In genomic region chr13:80979035-80979641, GRCh38 we compare ENCODE assay signal across 8 cellular contexts.
DNase-seq lines count a peak whose midpoint lies in the region; ATAC-seq and TF ChIP-seq lines count a peak whose summit lies in the region.

No MANE protein-coding gene starts in this region.

- intact Hi-C loops in lower lobe of right lung (cut with DNase I), result no loop called here

- H3K27me3 Mint-ChIP-seq in GM23338 (ENCODE audit: insufficient read depth, low read depth, poor library complexity), result peaks cover 2% of the 10 kb centered on the region
- H3K27me3 Mint-ChIP-seq in stimulated activated memory B cell treated with anti-CD40 and anti-IgM and Interleukin-4, amounts not matched to agents 10 μg/mL and 1 μg/mL and 100 μg/mL, for 72 hours, result no peaks in the 10 kb centered on the region

- H3K27ac Mint-ChIP-seq in GM23338, result no peak overlapping the region
- H3K27ac Mint-ChIP-seq in stimulated activated memory B cell treated with anti-CD40 and anti-IgM and Interleukin-4, amounts not matched to agents 10 μg/mL and 1 μg/mL and 100 μg/mL, for 72 hours, result no peak overlapping the region

- peak; percentile 4 for DNase-seq in stimulated activated CD4-positive, alpha-beta T cell treated with anti-CD3 and anti-CD28 coated beads, Interleukin-1b, Interleukin-23, amount 100 ng/mL, for 48 hours
- no peak for DNase-seq in stimulated activated CD4-positive, alpha-beta T cell treated with anti-CD3 and anti-CD28 coated beads, Interleukin-4, amount 100 ng/mL, for 4 hours
- DNase-seq in GM23338 (ENCODE audit: low spot score) (peak; percentile 78), KG1 (lab: John Stamatoyannopoulos, UW) (peak; percentile 25), RKO (ENCODE audit: low spot score) (peak; percentile 82), dedifferentiated amniotic fluid mesenchymal stem cell (ENCODE audit: extremely low spot score) (peak; percentile 84), lower lobe of right lung (peak; percentile 38)

- H3K4me3 Mint-ChIP-seq in GM23338, result no peak overlapping the region
- H3K4me3 Mint-ChIP-seq in stimulated activated memory B cell treated with anti-CD40 and anti-IgM and Interleukin-4, amounts not matched to agents 10 μg/mL and 1 μg/mL and 100 μg/mL, for 72 hours, result no peak overlapping the region

- no peaks in the 10 kb centered on the region for H3K4me1 ChIP-seq in GM23338 (ENCODE audit: insufficient read depth)
- H3K4me1 ChIP-seq in lower lobe of right lung, result no peaks in the 10 kb centered on the region

- no peak overlapping the region for H3K4me3 ChIP-seq in GM23338
- H3K4me3 ChIP-seq in lower lobe of right lung, result no peak overlapping the region

- no peaks in the 10 kb centered on the region for H3F3A ChIP-seq in GM23338 (replicated peaks; ENCODE audit: low read depth)

- H3K36me3 ChIP-seq in GM23338 (ENCODE audit: insufficient read depth) (no peaks in the 10 kb centered on the region), lower lobe of right lung (no peaks in the 10 kb centered on the region)

- TF ChIP-seq CTCF in GM23338 (conservative IDR thresholded peaks at IDR 0.05; ENCODE audit: low read depth in 2 of 2) (peak; percentile 90 to 96), lower lobe of right lung (IDR thresholded peaks at IDR 0.05) (peak; percentile 80)

- H3K9me2 ChIP-seq in GM23338 (ENCODE audit: insufficient read depth), result no peaks in the 10 kb centered on the region

- H3K27ac ChIP-seq in GM23338 (ENCODE audit: low read depth) (no peak overlapping the region), lower lobe of right lung (no peak overlapping the region)

- no peaks in the 10 kb centered on the region for H3K79me2 ChIP-seq in GM23338 (replicated peaks; ENCODE audit: insufficient read depth)

- peaks cover 8% of the 10 kb centered on the region; the same call in 2 of the 3 replicates for H3K9me3 Mint-ChIP-seq in GM23338
- H3K9me3 Mint-ChIP-seq in stimulated activated memory B cell treated with anti-CD40 and anti-IgM and Interleukin-4, amounts not matched to agents 10 μg/mL and 1 μg/mL and 100 μg/mL, for 72 hours, result peaks cover 7% of the 10 kb centered on the region

- H2AFZ ChIP-seq in GM23338, result no peak overlapping the region

- H3K27me3 ChIP-seq in GM23338 (ENCODE audit: insufficient read depth), result no peaks in the 10 kb centered on the region
- no peaks in the 10 kb centered on the region for H3K27me3 ChIP-seq in lower lobe of right lung (ENCODE audit: low read depth)

- no peak overlapping the region for H3K4me2 ChIP-seq in GM23338

- ATAC-seq in GM23338, result peak; percentile 75
- ATAC-seq in lower lobe of right lung, result peak; percentile 59 to 80
- no peak for ATAC-seq in stimulated activated memory B cell treated with anti-CD40 and anti-IgM and Interleukin-4, amounts not matched to agents 10 μg/mL and 1 μg/mL and 100 μg/mL, for 72 hours

- no peaks in the 10 kb centered on the region for H3K4me1 Mint-ChIP-seq in GM23338
- H3K4me1 Mint-ChIP-seq in stimulated activated memory B cell treated with anti-CD40 and anti-IgM and Interleukin-4, amounts not matched to agents 10 μg/mL and 1 μg/mL and 100 μg/mL, for 72 hours, result no peaks in the 10 kb centered on the region

- H3K36me3 Mint-ChIP-seq in GM23338 (ENCODE audit: low read depth), result no peaks in the 10 kb centered on the region; the same call in 2 of the 3 replicates
- no peaks in the 10 kb centered on the region for H3K36me3 Mint-ChIP-seq in stimulated activated memory B cell treated with anti-CD40 and anti-IgM and Interleukin-4, amounts not matched to agents 10 μg/mL and 1 μg/mL and 100 μg/mL, for 72 hours

- H4K20me1 ChIP-seq in GM23338 (replicated peaks; ENCODE audit: insufficient read depth), result no peaks in the 10 kb centered on the region

- H3K9me3 ChIP-seq in lower lobe of right lung, result no peaks in the 10 kb centered on the region

TF ChIP-seq in GM23338, 12 proteins besides CTCF, POLR2A, EP300 and RAD21 (continues in another document):
- TF ChIP-seq, protein P1, sequence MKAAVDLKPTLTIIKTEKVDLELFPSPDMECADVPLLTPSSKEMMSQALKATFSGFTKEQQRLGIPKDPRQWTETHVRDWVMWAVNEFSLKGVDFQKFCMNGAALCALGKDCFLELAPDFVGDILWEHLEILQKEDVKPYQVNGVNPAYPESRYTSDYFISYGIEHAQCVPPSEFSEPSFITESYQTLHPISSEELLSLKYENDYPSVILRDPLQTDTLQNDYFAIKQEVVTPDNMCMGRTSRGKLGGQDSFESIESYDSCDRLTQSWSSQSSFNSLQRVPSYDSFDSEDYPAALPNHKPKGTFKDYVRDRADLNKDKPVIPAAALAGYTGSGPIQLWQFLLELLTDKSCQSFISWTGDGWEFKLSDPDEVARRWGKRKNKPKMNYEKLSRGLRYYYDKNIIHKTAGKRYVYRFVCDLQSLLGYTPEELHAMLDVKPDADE (IDR thresholded peaks at IDR 0.05), result no peak
- TF ChIP-seq, protein P2, sequence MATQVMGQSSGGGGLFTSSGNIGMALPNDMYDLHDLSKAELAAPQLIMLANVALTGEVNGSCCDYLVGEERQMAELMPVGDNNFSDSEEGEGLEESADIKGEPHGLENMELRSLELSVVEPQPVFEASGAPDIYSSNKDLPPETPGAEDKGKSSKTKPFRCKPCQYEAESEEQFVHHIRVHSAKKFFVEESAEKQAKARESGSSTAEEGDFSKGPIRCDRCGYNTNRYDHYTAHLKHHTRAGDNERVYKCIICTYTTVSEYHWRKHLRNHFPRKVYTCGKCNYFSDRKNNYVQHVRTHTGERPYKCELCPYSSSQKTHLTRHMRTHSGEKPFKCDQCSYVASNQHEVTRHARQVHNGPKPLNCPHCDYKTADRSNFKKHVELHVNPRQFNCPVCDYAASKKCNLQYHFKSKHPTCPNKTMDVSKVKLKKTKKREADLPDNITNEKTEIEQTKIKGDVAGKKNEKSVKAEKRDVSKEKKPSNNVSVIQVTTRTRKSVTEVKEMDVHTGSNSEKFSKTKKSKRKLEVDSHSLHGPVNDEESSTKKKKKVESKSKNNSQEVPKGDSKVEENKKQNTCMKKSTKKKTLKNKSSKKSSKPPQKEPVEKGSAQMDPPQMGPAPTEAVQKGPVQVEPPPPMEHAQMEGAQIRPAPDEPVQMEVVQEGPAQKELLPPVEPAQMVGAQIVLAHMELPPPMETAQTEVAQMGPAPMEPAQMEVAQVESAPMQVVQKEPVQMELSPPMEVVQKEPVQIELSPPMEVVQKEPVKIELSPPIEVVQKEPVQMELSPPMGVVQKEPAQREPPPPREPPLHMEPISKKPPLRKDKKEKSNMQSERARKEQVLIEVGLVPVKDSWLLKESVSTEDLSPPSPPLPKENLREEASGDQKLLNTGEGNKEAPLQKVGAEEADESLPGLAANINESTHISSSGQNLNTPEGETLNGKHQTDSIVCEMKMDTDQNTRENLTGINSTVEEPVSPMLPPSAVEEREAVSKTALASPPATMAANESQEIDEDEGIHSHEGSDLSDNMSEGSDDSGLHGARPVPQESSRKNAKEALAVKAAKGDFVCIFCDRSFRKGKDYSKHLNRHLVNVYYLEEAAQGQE (IDR thresholded peaks at IDR 0.05; ENCODE audit: unreplicated experiment), result no peak
- no peak for TF ChIP-seq ZNF114 (CRISPR knock-in tag; IDR thresholded peaks at IDR 0.05)
- no peak for TF ChIP-seq JUNB (IDR thresholded peaks at IDR 0.05; ENCODE audit: unreplicated experiment)
- TF ChIP-seq POLR2AphosphoS5 (IDR thresholded peaks at IDR 0.05; ENCODE audit: low read depth), result no peak
- no peak for TF ChIP-seq STAT1 (IDR thresholded peaks at IDR 0.05; ENCODE audit: unreplicated experiment)
- no peak for TF ChIP-seq CREB1 (CRISPR knock-in tag; IDR thresholded peaks at IDR 0.05; ENCODE audit: low read depth)
- no peak for TF ChIP-seq EZH2phosphoT487 (IDR thresholded peaks at IDR 0.05; ENCODE audit: unreplicated experiment)
- no peak for TF ChIP-seq ZNF331 (CRISPR knock-in tag; IDR thresholded peaks at IDR 0.05; ENCODE audit: low read depth)
- no peak for TF ChIP-seq NANOG (IDR thresholded peaks at IDR 0.05; ENCODE audit: borderline replicate concordance)
- TF ChIP-seq EZH2 (IDR thresholded peaks at IDR 0.05; ENCODE audit: low read depth, unreplicated experiment), result no peak

Comparison
In these comparisons a context has a peak if more than half of its experiments do, and no peak if none do; other contexts are left out.
1. DNase-seq: peak in stimulated activated CD4-positive, alpha-beta T cell treated with anti-CD3 and anti-CD28 coated beads, Interleukin-1b, Interleukin-23, amount 100 ng/mL, for 48 hours (single experiment), GM23338 (single experiment), KG1 (single experiment), RKO (single experiment), dedifferentiated amniotic fluid mesenchymal stem cell (single experiment) and lower lobe of right lung (single experiment); none in stimulated activated CD4-positive, alpha-beta T cell treated with anti-CD3 and anti-CD28 coated beads, Interleukin-4, amount 100 ng/mL, for 4 hours (0 of 2).